Comparison of ENCODE assay signal across 1 cellular context in the genomic region with DNA sequence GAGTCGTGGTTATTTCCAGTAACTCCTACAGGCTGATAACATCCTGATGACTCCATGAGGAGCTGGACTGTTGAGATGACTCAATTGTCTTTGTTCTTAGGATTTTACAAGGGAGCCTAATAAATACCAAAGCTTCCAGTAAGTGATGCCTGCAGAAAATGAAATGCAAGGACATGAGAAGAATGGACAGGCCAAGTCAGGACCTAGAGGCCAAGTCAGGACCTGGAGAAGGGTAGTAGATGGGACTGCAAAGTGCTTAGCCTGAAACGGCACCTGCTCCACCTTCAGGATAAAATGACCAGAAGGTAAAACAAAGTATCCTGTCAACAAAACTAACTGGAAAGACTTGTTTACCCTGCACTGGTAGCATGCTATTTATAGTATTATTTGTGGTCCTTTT.
TF ChIP-seq lines count a peak whose summit lies in the region.

No MANE protein-coding gene starts in this region.

TF ChIP-seq in endothelial cell of umbilical vein, 7 proteins besides CTCF, POLR2A, EP300 and RAD21:
- TF ChIP-seq, protein P1, sequence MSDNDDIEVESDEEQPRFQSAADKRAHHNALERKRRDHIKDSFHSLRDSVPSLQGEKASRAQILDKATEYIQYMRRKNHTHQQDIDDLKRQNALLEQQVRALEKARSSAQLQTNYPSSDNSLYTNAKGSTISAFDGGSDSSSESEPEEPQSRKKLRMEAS (IDR thresholded peaks at IDR 0.05; ENCODE audit: insufficient read depth, insufficient read length), result no peak
- TF ChIP-seq EZH2 (IDR thresholded peaks at IDR 0.05; ENCODE audit: borderline replicate concordance, low read depth, low read length, severe bottlenecking) (no peak), FOS (IDR thresholded peaks at IDR 0.05; ENCODE audit: borderline replicate concordance, insufficient read depth, low read length) (peak; percentile 36)
